9 cellular contexts compared by ENCODE assay signal in the genomic region with DNA sequence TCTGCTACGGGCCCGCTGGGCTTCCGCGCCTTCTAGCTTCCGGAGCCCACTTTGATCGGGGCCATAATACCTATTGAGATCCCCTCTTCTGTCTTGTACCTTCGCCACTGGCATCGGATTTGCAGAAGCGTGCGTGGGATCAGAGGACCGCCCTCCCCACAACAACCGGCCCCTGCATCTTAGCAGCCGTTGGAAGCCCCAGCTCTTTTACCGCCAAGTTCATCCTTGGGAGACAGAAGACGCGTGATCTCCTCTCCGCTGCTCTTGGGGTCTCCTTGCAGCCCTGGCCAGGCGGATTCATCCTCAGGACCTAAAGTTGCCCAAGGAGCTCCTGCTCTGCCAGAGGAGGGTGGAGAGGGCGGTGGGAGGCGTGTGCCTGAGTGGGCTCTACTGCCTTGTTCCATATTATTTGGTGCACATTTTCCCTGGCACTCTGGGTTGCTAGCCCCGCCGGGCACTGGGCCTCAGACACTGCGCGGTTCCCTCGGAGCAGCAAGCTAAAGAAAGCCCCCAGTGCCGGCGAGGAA. TPM values are rescaled to one million over a fixed set of nuclear protein-coding genes. Genes with fewer than 3 reads are reported as not detected.
DNase-seq lines count a peak whose midpoint lies in the region; ATAC-seq and TF ChIP-seq lines count a peak whose summit lies in the region.
"Had no signal": no experiment of that assay in that cellular context is flagged by ENCODE, and none has a peak within 500 bp of the region (broad histone marks: within the 10 kb centered on the region; RNA-seq: fewer than 3 reads in every experiment).

No MANE protein-coding gene starts in this region.

- H4K20me1 ChIP-seq in hepatocyte (ENCODE audit: insufficient read depth, poor library complexity, severe bottlenecking), result peaks cover 29% of the 10 kb centered on the region

- DNase-seq in GM10248 (ENCODE audit: extremely low spot score) (peak; percentile 11), adipocyte (ENCODE audit: low read depth) (no peak), hepatocyte (ENCODE audit: low spot score) (no peak), sigmoid colon (peak; percentile 63), activated T-cell treated with anti-CD3 and anti-CD28 coated beads for 4 hours (no peak), KG1 (lab: John Stamatoyannopoulos, UW) (no peak)
- DNase-seq in stimulated activated CD8-positive, alpha-beta memory T cell treated with anti-CD3 and anti-CD28 coated beads, Interleukin-4, amount 100 ng/mL, for 48 hours, result no peak
- no peak for DNase-seq in naive thymus-derived CD4-positive, alpha-beta T cell
- DNase-seq: activated B cell treated with CpG ODN at 0.5 μM for 24 hours had no signal

- TF ChIP-seq POLR2A in sigmoid colon (IDR thresholded peaks at IDR 0.05), result no peak

- TF ChIP-seq CTCF in GM10248 (IDR thresholded peaks at IDR 0.05; ENCODE audit: control extremely low read depth, extremely low read depth, low read depth, missing control alignments) (no peak), hepatocyte (IDR thresholded peaks at IDR 0.05; ENCODE audit: poor library complexity) (no peak), sigmoid colon (IDR thresholded peaks at IDR 0.05) (no peak)

- H3K9me2 ChIP-seq in hepatocyte (replicated peaks; ENCODE audit: insufficient read depth), result no peaks in the 10 kb centered on the region

- H3K4me1 ChIP-seq in adipocyte (ENCODE audit: control insufficient read depth, insufficient read depth, low read length) (peaks cover 31% of the 10 kb centered on the region), hepatocyte (ENCODE audit: insufficient read depth) (peaks cover 5% of the 10 kb centered on the region), sigmoid colon (peaks cover 0 to 50% (median 26%) of the 10 kb centered on the region in 4 donors)
- H3K4me1 ChIP-seq in naive thymus-derived CD4-positive, alpha-beta T cell (ENCODE audit: control insufficient read depth in 2 of 2, insufficient read depth in 2 of 2, low read length in 2 of 2), result no peaks in the 10 kb centered on the region

- no peak overlapping the region for H2AFZ ChIP-seq in hepatocyte

- H3K4me1 Mint-ChIP-seq in naive thymus-derived CD4-positive, alpha-beta T cell, result peaks cover 0 to 16% (median 14%) of the 10 kb centered on the region in 7 donors

- no peak for TF ChIP-seq EP300 in sigmoid colon (IDR thresholded peaks at IDR 0.05)

- H3K4me3 ChIP-seq in adipocyte (ENCODE audit: low read length), result peak overlapping the region; percentile 90
- peak overlapping the region; percentile 83 for H3K4me3 ChIP-seq in hepatocyte
- peak overlapping the region; percentile 54 to 74 (median 72) for H3K4me3 ChIP-seq in sigmoid colon
- no peak overlapping the region for H3K4me3 ChIP-seq in naive thymus-derived CD4-positive, alpha-beta T cell (ENCODE audit: low read length)

- H3K27ac ChIP-seq in hepatocyte (no peak overlapping the region), sigmoid colon (peak overlapping the region; percentile 68 to 84 (median 79))
- H3K27ac ChIP-seq in naive thymus-derived CD4-positive, alpha-beta T cell (ENCODE audit: low read depth, low read length), result no peak overlapping the region

- H3K36me3 ChIP-seq in adipocyte (ENCODE audit: control insufficient read depth, insufficient read depth, low read length, severe bottlenecking) (no peaks in the 10 kb centered on the region), hepatocyte (replicated peaks; ENCODE audit: insufficient read depth, low read depth) (no peaks in the 10 kb centered on the region), sigmoid colon (no peaks in the 10 kb centered on the region)
- H3K36me3 ChIP-seq in naive thymus-derived CD4-positive, alpha-beta T cell (ENCODE audit: control insufficient read depth in 2 of 3, insufficient read depth in 3 of 3, low read length in 3 of 3), result no peaks in the 10 kb centered on the region

- 2% methylated on average over 26 of the region's 27 CpGs for WGBS in hepatocyte (ENCODE audit: low lambda C conversion rate, missing lambda C conversion rate)
- WGBS in sigmoid colon, 2 donors, result 5 to 9% methylated on average over 27 of the region's 27 CpGs

- no peak overlapping the region for H3K27ac Mint-ChIP-seq in naive thymus-derived CD4-positive, alpha-beta T cell
- H3K27ac Mint-ChIP-seq: activated B cell treated with CpG ODN at 0.5 μM for 24 hours had no signal

- peak overlapping the region in 5 of 10 donors; percentile 6 to 61 (median 12) for H3K4me3 Mint-ChIP-seq in naive thymus-derived CD4-positive, alpha-beta T cell

- intact Hi-C loops in sigmoid colon (cut with DNase I), result loop anchor here (5.0 to 10.0 kb wide), 4 partner anchors 174 to 1566 kb away; no protein-coding TSS in a partner anchor
- intact Hi-C loops in naive thymus-derived CD4-positive, alpha-beta T cell (cut with micrococcal nuclease), result no loop called here

- CTCF ChIA-PET in GM10248 (lab: Yijun Ruan, JAX), result interaction anchor here (1.3 kb wide), 1 partner anchor 8 kb away, joined by 3 read pairs; no protein-coding TSS in a partner anchor
- CTCF ChIA-PET in naive thymus-derived CD4-positive, alpha-beta T cell (lab: Charles Lee), result no interaction called here

- no peak for ATAC-seq in naive thymus-derived CD4-positive, alpha-beta T cell

- POLR2A ChIA-PET in GM10248 (lab: Yijun Ruan, JAX), result no interaction called here
- POLR2A ChIA-PET in naive thymus-derived CD4-positive, alpha-beta T cell (lab: Charles Lee), result no interaction called here

- H3K27me3 Mint-ChIP-seq in naive thymus-derived CD4-positive, alpha-beta T cell, result peaks cover 48 to 54% (median 49%) of the 10 kb centered on the region in 5 donors

- H3K9me3 ChIP-seq in adipocyte (ENCODE audit: control insufficient read depth, low read length), result no peaks in the 10 kb centered on the region
- no peaks in the 10 kb centered on the region for H3K9me3 ChIP-seq in hepatocyte (ENCODE audit: low read depth)
- no peaks in the 10 kb centered on the region for H3K9me3 ChIP-seq in sigmoid colon
- H3K9me3 ChIP-seq in naive thymus-derived CD4-positive, alpha-beta T cell (ENCODE audit: control insufficient read depth in 2 of 3, low read length in 3 of 3), result no peaks in the 10 kb centered on the region

- peak overlapping the region; percentile 88 for H3K4me2 ChIP-seq in hepatocyte

- H3K27me3 ChIP-seq in adipocyte (replicated peaks; ENCODE audit: control insufficient read depth, insufficient read depth, low read length) (no peaks in the 10 kb centered on the region), hepatocyte (peaks cover 23% of the 10 kb centered on the region), sigmoid colon (peaks cover 0 to 48% (median 5%) of the 10 kb centered on the region in 3 donors)
- H3K27me3 ChIP-seq in naive thymus-derived CD4-positive, alpha-beta T cell (ENCODE audit: control insufficient read depth in 2 of 2, insufficient read depth in 2 of 2, low read length in 2 of 2), result peaks cover 0 to 3% of the 10 kb centered on the region in 2 donors

- peaks cover 0 to 10% (median 2%) of the 10 kb centered on the region in 11 donors for H3K9me3 Mint-ChIP-seq in naive thymus-derived CD4-positive, alpha-beta T cell
- H3K9me3 Mint-ChIP-seq: activated B cell treated with CpG ODN at 0.5 μM for 24 hours had no signal

- H3K36me3 Mint-ChIP-seq in naive thymus-derived CD4-positive, alpha-beta T cell, result peaks cover 0 to 10% (median 3%) of the 10 kb centered on the region in 5 donors

- H3K9ac ChIP-seq in adipocyte (ENCODE audit: low read length), result peak overlapping the region; percentile 82

- H3K79me2 ChIP-seq in hepatocyte, result peaks cover 43% of the 10 kb centered on the region

RNA-seq across cellular contexts. Expression of gene SLIT2, which starts 1.6 kb away (rescaled TPM):
- total RNA-seq in hepatocyte (26.0 and 33.1 TPM in 2 replicates), sigmoid colon (10 to 100 TPM; 27.0 to 49.0 (median 34.9) TPM)
- polyA plus RNA-seq in hepatocyte (28.9 and 29.2 TPM in 2 replicates), sigmoid colon (1 to 10 TPM in 2 of 3 donors, under 1 TPM in 1; 0.23 to 2.6 (median 1.2) TPM)
- total RNA-seq in naive thymus-derived CD4-positive, alpha-beta T cell, result not detected
- not detected for polyA plus RNA-seq in naive thymus-derived CD4-positive, alpha-beta T cell

Comparison
In these comparisons a context has a peak if more than half of its experiments do, and no peak if none do; other contexts are left out.
1. DNase-seq: peak in GM10248 (single experiment) and sigmoid colon (single experiment); none in adipocyte (single experiment), hepatocyte (single experiment), activated T-cell treated with anti-CD3 and anti-CD28 coated beads for 4 hours (single experiment), KG1 (single experiment), stimulated activated CD8-positive, alpha-beta memory T cell treated with anti-CD3 and anti-CD28 coated beads, Interleukin-4, amount 100 ng/mL, for 48 hours (single experiment) and naive thymus-derived CD4-positive, alpha-beta T cell (0 of 9).
2. H3K27ac ChIP-seq: peak in sigmoid colon (4 of 4); none in hepatocyte (single experiment) and naive thymus-derived CD4-positive, alpha-beta T cell (single experiment).
3. RNA of gene SLIT2, which starts 1.6 kb away (total RNA-seq): 27.0 to 49.0 TPM in sigmoid colon and 26.0 to 33.1 TPM in hepatocyte; not detected in naive thymus-derived CD4-positive, alpha-beta T cell; every median in the first group is over 10 times any median in the second.